ENCODE assay signal across 8 cellular contexts in the genomic region with DNA sequence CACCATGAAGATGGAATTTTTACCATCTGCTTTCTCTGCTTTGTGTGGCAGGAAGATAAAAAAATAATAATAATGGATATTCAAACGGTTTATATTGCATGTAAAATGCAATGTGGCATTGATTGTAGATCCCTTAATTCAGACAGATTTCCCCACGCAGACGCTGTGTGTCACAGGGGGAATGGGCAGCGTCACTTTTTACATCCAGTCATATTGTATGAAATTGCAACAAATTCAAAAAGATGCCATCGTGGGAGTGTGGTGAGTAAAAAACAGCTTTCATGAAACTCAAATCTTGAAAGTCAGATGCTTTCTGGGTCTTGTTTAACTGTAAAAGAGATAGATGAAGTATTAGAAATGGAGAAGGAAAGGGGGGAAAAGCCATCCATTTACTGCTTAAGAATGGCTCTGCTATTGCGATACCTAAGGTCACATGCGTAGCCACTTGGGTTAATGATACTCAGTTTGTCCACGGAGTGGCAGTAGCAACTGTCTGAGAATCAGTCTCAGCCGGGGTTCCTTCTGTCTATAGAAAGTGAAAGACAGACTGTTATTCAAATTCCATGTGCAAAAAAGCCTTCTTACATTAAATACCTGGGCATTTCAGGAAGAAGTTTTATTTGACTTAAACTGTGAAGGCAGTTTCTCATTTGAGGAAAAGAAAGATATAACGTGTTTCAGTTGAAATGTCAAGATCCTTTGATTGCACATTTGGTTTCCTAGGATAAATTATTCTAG. TPM values are rescaled to one million over a fixed set of nuclear protein-coding genes. Genes with fewer than 3 reads are reported as not detected.
DNase-seq lines count a peak whose midpoint lies in the region; ATAC-seq and TF ChIP-seq lines count a peak whose summit lies in the region.

No MANE protein-coding gene starts in this region.

- peaks cover 0 to 38% of the 10 kb centered on the region in 2 donors for H3K4me1 ChIP-seq in right atrium auricular region

- H3K36me3 ChIP-seq in right atrium auricular region, result no peaks in the 10 kb centered on the region

- peak; percentile 93 for ATAC-seq in GM21737 (IDR thresholded peaks at IDR 0.05; ENCODE audit: unreplicated experiment)

- H3K27ac ChIP-seq in right atrium auricular region, result peak overlapping the region in 1 of 2 donors; percentile 35

- POLR2A ChIA-PET in GM10248 (lab: Yijun Ruan, JAX), result no interaction called here

- in situ Hi-C loops in KBM-7 (cut with MboI; ENCODE audit: low pct_unique_long_range_greater_than_20kb, low sequenced_read_pairs), result loop anchor here (25.0 kb wide), 1 partner anchor 182 kb away; no protein-coding TSS in a partner anchor
- in situ Hi-C loops in SK-MEL-5 (cut with HindIII; ENCODE audit: low pct_unique_long_range_greater_than_20kb, low sequenced_read_pairs), result no loop called here

- H3K4me3 ChIP-seq in right atrium auricular region, result peak overlapping the region; percentile 11 to 26

- H3K27me3 ChIP-seq in right atrium auricular region, result no peaks in the 10 kb centered on the region

- H3K9me3 ChIP-seq in right atrium auricular region, result no peaks in the 10 kb centered on the region

- TF ChIP-seq CTCF in GM10248 (IDR thresholded peaks at IDR 0.05; ENCODE audit: control extremely low read depth, extremely low read depth, low read depth, missing control alignments) (peak; percentile 75), right atrium auricular region (IDR thresholded peaks at IDR 0.05) (peak; percentile 46 to 84)

- CTCF ChIA-PET in GM10248 (lab: Yijun Ruan, JAX), result interaction anchor here (0.7 to 2.7 kb wide), 25 partner anchors 11 to 621 kb away, joined by 3 to 31 read pairs (median 4); partner anchors contain the start of gene HACL1

- DNase-seq in GM10248 (ENCODE audit: extremely low spot score) (peak; percentile 81), KBM-7 (peak; percentile 74), SK-MEL-5 (ENCODE audit: low read depth, low spot score) (peak; percentile 96), amniotic stem cell (lab: John Stamatoyannopoulos, UW) (peak; percentile 89), right atrium auricular region (ENCODE audit: low spot score) (no peak), retina (peak; percentile 44), NCI-H187 (lab: John Stamatoyannopoulos, UW) (no peak)

RNA-seq across cellular contexts. Expression of gene BTD, which starts 28.5 kb away (rescaled TPM):
- 70.3 and 71.4 TPM in 2 replicates for total RNA-seq in SK-MEL-5 (2014; rRNA removed; shearing (Covaris generic))
- polyA plus RNA-seq in SK-MEL-5 (2015; cell fraction: cytosol; rRNA removed), result 76.0 and 78.6 TPM in 2 replicates
- polyA plus RNA-seq in SK-MEL-5 (2015; cell fraction: nucleus; rRNA removed), result 17.4 and 22.1 TPM in 2 replicates
- 10 to 100 TPM; 10.3 to 16.2 TPM for total RNA-seq in right atrium auricular region

RNA-seq across cellular contexts. Expression of gene HACL1, which starts 28.7 kb away (rescaled TPM):
- 51.9 and 56.5 TPM in 2 replicates for total RNA-seq in SK-MEL-5 (2014; rRNA removed; shearing (Covaris generic))
- 46.4 and 54.6 TPM in 2 replicates for polyA plus RNA-seq in SK-MEL-5 (2015; cell fraction: cytosol; rRNA removed)
- polyA plus RNA-seq in SK-MEL-5 (2015; cell fraction: nucleus; rRNA removed), result 34.7 and 43.2 TPM in 2 replicates
- 10 to 100 TPM; 12.3 to 13.2 TPM for total RNA-seq in right atrium auricular region

Comparison
In these comparisons a context has a peak if more than half of its experiments do, and no peak if none do; other contexts are left out.
1. DNase-seq: peak in GM10248 (single experiment), KBM-7 (single experiment), SK-MEL-5 (single experiment), amniotic stem cell (single experiment) and retina (single experiment); none in right atrium auricular region (single experiment) and NCI-H187 (0 of 2).